Comparison of ENCODE assay signal across 10 cellular contexts in the genomic region with DNA sequence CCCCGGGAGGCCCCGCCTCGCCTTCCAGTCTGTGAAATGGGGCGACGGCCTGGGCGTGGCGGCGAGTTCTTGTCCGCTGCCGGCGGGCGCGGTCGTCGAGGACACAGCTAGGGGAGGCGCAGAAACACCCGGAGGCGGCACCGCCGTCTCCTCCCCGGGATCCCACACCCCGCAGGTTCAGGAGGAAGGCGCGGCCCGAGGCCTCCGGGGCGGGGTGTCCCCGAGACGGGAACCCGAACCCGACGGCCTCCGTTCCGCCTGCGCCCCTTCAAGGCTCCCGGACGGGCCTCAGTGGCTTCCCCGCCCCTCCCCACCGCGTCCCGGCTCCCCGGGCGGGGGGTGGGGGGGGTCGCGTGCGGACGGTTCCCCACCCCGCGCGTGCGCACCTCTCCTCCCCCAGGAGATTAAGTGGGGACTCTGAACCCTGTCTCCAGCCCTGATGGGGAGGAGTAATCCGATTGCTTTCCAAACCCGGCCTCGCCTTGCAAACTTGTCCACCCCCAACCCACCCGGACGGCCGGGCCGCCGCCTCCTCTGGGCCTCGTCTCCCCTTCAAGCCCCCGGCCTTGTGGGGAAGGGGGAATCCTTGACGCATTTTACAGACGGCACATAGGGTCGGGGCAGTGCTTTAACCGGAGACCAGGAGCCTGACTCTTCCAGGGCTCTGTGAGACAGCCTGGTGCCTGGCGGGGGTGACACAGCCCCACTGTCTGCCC. TPM values are rescaled to one million over a fixed set of nuclear protein-coding genes. Genes with fewer than 3 reads are reported as not detected.
DNase-seq lines count a peak whose midpoint lies in the region; ATAC-seq, FAIRE-seq and TF ChIP-seq lines count a peak whose summit lies in the region.
"Had no signal": no experiment of that assay in that cellular context is flagged by ENCODE, and none has a peak within 500 bp of the region (broad histone marks: within the 10 kb centered on the region; RNA-seq: fewer than 3 reads in every experiment).

No MANE protein-coding gene starts in this region.

- H3K36me3 Mint-ChIP-seq in astrocyte (ENCODE audit: low read depth, unreplicated experiment) = no peaks in the 10 kb centered on the region

- peak overlapping the region; percentile 78 for H3K27ac ChIP-seq in BLaER1
- no peak overlapping the region for H3K27ac ChIP-seq in astrocyte (ENCODE audit: low read depth, low read length)
- H3K27ac ChIP-seq in lower lobe of right lung = no peak overlapping the region

- H3K27me3 Mint-ChIP-seq in astrocyte (ENCODE audit: low read depth, unreplicated experiment) = peaks cover 35% of the 10 kb centered on the region

- no peaks in the 10 kb centered on the region for H3K79me2 ChIP-seq in astrocyte (ENCODE audit: insufficient read depth, low read length)

- no peak for FAIRE-seq in astrocyte (lab: Jason Lieb, UNC)

- TF ChIP-seq CTCF in astrocyte (IDR thresholded peaks at IDR 0.05; ENCODE audit: insufficient read depth, low read depth, low read length) (no peak), lower lobe of right lung (IDR thresholded peaks at IDR 0.05) (no peak)

- H3K9me3 ChIP-seq in BLaER1 = no peaks in the 10 kb centered on the region
- no peaks in the 10 kb centered on the region for H3K9me3 ChIP-seq in astrocyte (ENCODE audit: insufficient read depth, low read depth, low read length)
- no peaks in the 10 kb centered on the region for H3K9me3 ChIP-seq in lower lobe of right lung

- no peak overlapping the region for H3K27ac Mint-ChIP-seq in astrocyte (ENCODE audit: unreplicated experiment)

- H3K4me3 ChIP-seq in BLaER1 (peak overlapping the region; percentile 52), astrocyte (ENCODE audit: insufficient read depth, low read depth, low read length) (no peak overlapping the region), lower lobe of right lung (peak overlapping the region; percentile 38)

- no peaks in the 10 kb centered on the region for H3K9me3 Mint-ChIP-seq in astrocyte (ENCODE audit: unreplicated experiment)

- DNase-seq in HUDEP-2 (lab: John Stamatoyannopoulos, UW; ENCODE audit: unreplicated experiment in 76 of 76) = peak in 41 of 76 experiments; percentile 2 to 74 (median 37)
- no peak for DNase-seq in astrocyte (ENCODE audit: low read depth)
- peak; percentile 62 for DNase-seq in lower lobe of right lung
- no peak for DNase-seq in dedifferentiated amniotic fluid mesenchymal stem cell (ENCODE audit: extremely low spot score)
- no peak for DNase-seq in NCI-H2196 treated with DMSO at 0.1 percent for 48 hours (lab: John Stamatoyannopoulos, UW; ENCODE audit: unreplicated experiment)
- DNase-seq: GOT3, NCI-H1417 treated with DMSO at 0.1 percent for 48 hours had no signal

- H3K36me3 ChIP-seq in BLaER1 (no peaks in the 10 kb centered on the region), astrocyte (ENCODE audit: insufficient read depth, low read length) (no peaks in the 10 kb centered on the region), lower lobe of right lung (no peaks in the 10 kb centered on the region)

- H3K4me1 ChIP-seq in BLaER1 (peaks cover 98% of the 10 kb centered on the region), astrocyte (ENCODE audit: insufficient read depth, low read length) (peaks cover 16% of the 10 kb centered on the region), lower lobe of right lung (peaks cover 12% of the 10 kb centered on the region)

- peak overlapping the region; percentile 52; the same call in 1 of the 2 replicates for H3K9ac ChIP-seq in BLaER1
- no peak overlapping the region for H3K9ac ChIP-seq in astrocyte (ENCODE audit: low read length)

- H3K27me3 ChIP-seq in BLaER1 = peaks cover 16% of the 10 kb centered on the region
- peaks cover 20% of the 10 kb centered on the region for H3K27me3 ChIP-seq in astrocyte (ENCODE audit: insufficient read depth, low read length)
- peaks cover 39% of the 10 kb centered on the region for H3K27me3 ChIP-seq in lower lobe of right lung (ENCODE audit: low read depth)

- H3K4me3 Mint-ChIP-seq in astrocyte (ENCODE audit: unreplicated experiment) = no peak overlapping the region

- intact Hi-C loops in lower lobe of right lung (cut with DNase I) = no loop called here

- H2AFZ ChIP-seq in astrocyte (ENCODE audit: low read depth, low read length) = peak overlapping the region; percentile 10

- H3K4me1 Mint-ChIP-seq in astrocyte (ENCODE audit: low read depth, unreplicated experiment) = peaks cover 4% of the 10 kb centered on the region

- no peaks in the 10 kb centered on the region for H4K20me1 ChIP-seq in BLaER1
- no peaks in the 10 kb centered on the region for H4K20me1 ChIP-seq in astrocyte (ENCODE audit: insufficient read depth, low read length)

- ATAC-seq in lower lobe of right lung (peak; percentile 59 to 63), GM18517 (IDR thresholded peaks at IDR 0.05; ENCODE audit: unreplicated experiment) (no peak), GM19452 (IDR thresholded peaks at IDR 0.05; ENCODE audit: unreplicated experiment) (no peak)

- H3K4me2 ChIP-seq in BLaER1 (peak overlapping the region; percentile 87), astrocyte (ENCODE audit: low read length) (peak overlapping the region; percentile 20)

RNA-seq across cellular contexts. Expression of gene ANKRD9, which starts 35.3 kb away (rescaled TPM):
- total RNA-seq in astrocyte (7.9 and 9.4 TPM in 2 replicates), lower lobe of right lung (19.5 TPM)

RNA-seq across cellular contexts. Expression of gene RCOR1, which starts 47.5 kb away (rescaled TPM):
- 31.0 and 31.7 TPM in 2 replicates for total RNA-seq in astrocyte
- total RNA-seq in lower lobe of right lung = 53.6 TPM

Comparison
In these comparisons a context has a peak if more than half of its experiments do, and no peak if none do; other contexts are left out.
1. DNase-seq: peak in HUDEP-2 (41 of 76) and lower lobe of right lung (single experiment); none in astrocyte (single experiment), dedifferentiated amniotic fluid mesenchymal stem cell (single experiment) and NCI-H2196 treated with DMSO at 0.1 percent for 48 hours (single experiment).
2. ATAC-seq: peak in lower lobe of right lung (2 of 2); none in GM18517 (single experiment) and GM19452 (single experiment).